Comparison of ENCODE assay signal across 8 cellular contexts in genomic region chr6:79076160-79076559, GRCh38. TPM values are rescaled to one million over a fixed set of nuclear protein-coding genes. Genes with fewer than 3 reads are reported as not detected.
DNase-seq lines count a peak whose midpoint lies in the region; ATAC-seq and TF ChIP-seq lines count a peak whose summit lies in the region.

No MANE protein-coding gene starts in this region.

- H3K27ac ChIP-seq in skin epidermis = peak overlapping the region in 19 of 21 experiments; percentile 49 to 100 (median 90)

- peak overlapping the region; percentile 85 for H3K27ac Mint-ChIP-seq in stimulated activated naive CD8-positive, alpha-beta T cell treated with anti-CD3 and anti-CD28 coated beads, Interleukin-15, Interleukin-2, amounts not matched to agents 100 ng/mL and 50 ng/mL, for 24 hours
- peak overlapping the region; percentile 81 for H3K27ac Mint-ChIP-seq in activated B cell treated with CpG ODN at 0.5 μM for 24 hours

- H3K27me3 Mint-ChIP-seq in stimulated activated naive CD8-positive, alpha-beta T cell treated with anti-CD3 and anti-CD28 coated beads, Interleukin-15, Interleukin-2, amounts not matched to agents 100 ng/mL and 50 ng/mL, for 24 hours = no peaks in the 10 kb centered on the region
- H3K27me3 Mint-ChIP-seq in activated B cell treated with CpG ODN at 0.5 μM for 24 hours = no peaks in the 10 kb centered on the region

- POLR2A ChIA-PET in activated B cell treated with CpG ODN at 0.5 μM for 24 hours (lab: Charles Lee) = interaction anchor here (1.6 kb wide), 1 partner anchor 9 kb away, joined by 6 read pairs; no protein-coding TSS in a partner anchor

- CTCF ChIA-PET in activated B cell treated with CpG ODN at 0.5 μM for 24 hours (lab: Charles Lee) = no interaction called here

- peak overlapping the region; percentile 90 for H3K4me3 Mint-ChIP-seq in stimulated activated naive CD8-positive, alpha-beta T cell treated with anti-CD3 and anti-CD28 coated beads, Interleukin-15, Interleukin-2, amounts not matched to agents 100 ng/mL and 50 ng/mL, for 24 hours
- H3K4me3 Mint-ChIP-seq in activated B cell treated with CpG ODN at 0.5 μM for 24 hours = peak overlapping the region; percentile 86

- ATAC-seq in stimulated activated naive CD8-positive, alpha-beta T cell treated with anti-CD3 and anti-CD28 coated beads, Interleukin-15, Interleukin-2, amounts not matched to agents 100 U/mL and 50 U/mL, for 24 hours = no peak
- no peak for ATAC-seq in activated B cell treated with CpG ODN at 0.5 μM for 24 hours (ENCODE audit: low read depth)
- ATAC-seq in HG03196 (IDR thresholded peaks at IDR 0.05; ENCODE audit: unreplicated experiment) = no peak
- no peak for ATAC-seq in GM18519 (IDR thresholded peaks at IDR 0.05; ENCODE audit: low FRiP score, unreplicated experiment)

- no peak for DNase-seq in stimulated activated naive CD8-positive, alpha-beta T cell treated with anti-CD3 and anti-CD28 coated beads, Interleukin-15, Interleukin-2, amounts not matched to agents 100 U/mL and 50 U/mL, for 24 hours
- DNase-seq in activated B cell treated with CpG ODN at 0.5 μM for 24 hours (no peak), globus pallidus (ENCODE audit: low spot score) (peak; percentile 22), NCI-H2196 treated with DMSO at 0.1 percent for 48 hours (lab: John Stamatoyannopoulos, UW; ENCODE audit: unreplicated experiment) (no peak)

- H3K4me3 ChIP-seq in skin epidermis = peak overlapping the region; percentile 49 to 91 (median 78)

- intact Hi-C loops in activated B cell treated with CpG ODN at 0.5 μM for 24 hours (cut with micrococcal nuclease) = loop anchor here (1.0 kb wide), 1 partner anchor 8 kb away; no protein-coding TSS in a partner anchor

- H3K4me1 Mint-ChIP-seq in stimulated activated naive CD8-positive, alpha-beta T cell treated with anti-CD3 and anti-CD28 coated beads, Interleukin-15, Interleukin-2, amounts not matched to agents 100 ng/mL and 50 ng/mL, for 24 hours (ENCODE audit: low read depth) = peaks cover 58% of the 10 kb centered on the region
- peaks cover 60% of the 10 kb centered on the region for H3K4me1 Mint-ChIP-seq in activated B cell treated with CpG ODN at 0.5 μM for 24 hours

- H3K9me3 Mint-ChIP-seq in stimulated activated naive CD8-positive, alpha-beta T cell treated with anti-CD3 and anti-CD28 coated beads, Interleukin-15, Interleukin-2, amounts not matched to agents 100 ng/mL and 50 ng/mL, for 24 hours = no peaks in the 10 kb centered on the region
- no peaks in the 10 kb centered on the region for H3K9me3 Mint-ChIP-seq in activated B cell treated with CpG ODN at 0.5 μM for 24 hours

- TF ChIP-seq CTCF in activated B cell treated with CpG ODN at 0.5 μM for 24 hours (IDR thresholded peaks at IDR 0.05) = no peak

- peaks cover 10% of the 10 kb centered on the region for H3K36me3 Mint-ChIP-seq in stimulated activated naive CD8-positive, alpha-beta T cell treated with anti-CD3 and anti-CD28 coated beads, Interleukin-15, Interleukin-2, amounts not matched to agents 100 ng/mL and 50 ng/mL, for 24 hours (ENCODE audit: low read depth)
- peaks cover 30% of the 10 kb centered on the region for H3K36me3 Mint-ChIP-seq in activated B cell treated with CpG ODN at 0.5 μM for 24 hours (ENCODE audit: low read depth)

RNA-seq across cellular contexts. Expression of gene PHIP, which starts 1.9 kb away (rescaled TPM):
- total RNA-seq in activated B cell treated with CpG ODN at 0.5 μM for 24 hours = 27.7 and 32.3 TPM in 2 replicates
